ENCODE assay signal across 8 cellular contexts in the genomic region with DNA sequence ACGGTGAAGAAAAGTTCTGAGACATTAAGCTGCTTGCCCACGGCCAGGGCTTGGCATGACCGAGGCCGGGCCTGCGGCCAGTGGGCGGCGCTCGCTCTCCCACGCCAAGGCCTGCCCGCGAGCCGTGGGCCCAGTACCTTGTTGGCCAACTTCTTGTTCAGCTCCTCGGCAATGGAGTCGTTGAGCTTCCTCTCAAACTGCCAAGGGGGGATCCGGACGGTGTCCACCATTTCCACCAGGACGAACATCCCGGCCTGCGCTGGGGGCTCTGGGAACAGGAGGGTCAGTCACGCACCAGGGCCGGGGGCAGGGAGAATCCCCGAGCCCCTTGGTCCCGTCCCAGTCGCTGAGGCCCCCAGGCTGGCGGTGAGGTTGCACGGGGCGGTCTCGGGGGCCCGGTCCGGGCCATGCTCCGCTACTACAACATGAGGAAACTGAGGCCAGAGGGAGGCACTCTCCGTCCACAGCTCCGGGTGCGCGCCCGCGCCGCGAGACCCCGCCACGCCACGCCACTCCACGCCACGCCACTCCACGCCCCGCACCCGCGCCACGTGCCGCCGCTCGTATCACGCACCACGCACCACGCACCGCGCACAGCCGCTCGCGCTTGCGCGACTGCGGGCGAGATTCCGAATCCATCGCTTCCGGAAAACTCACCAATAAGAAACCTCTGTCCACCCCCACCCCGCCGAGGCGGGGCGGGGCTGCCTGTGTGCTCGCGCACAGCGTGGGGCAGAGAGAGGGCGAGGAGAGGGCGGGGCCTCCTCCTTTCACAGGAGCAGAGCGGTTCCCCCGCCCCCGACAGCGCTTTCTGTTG. TPM values are rescaled to one million over a fixed set of nuclear protein-coding genes. Genes with fewer than 3 reads are reported as not detected.
DNase-seq lines count a peak whose midpoint lies in the region; ATAC-seq and TF ChIP-seq lines count a peak whose summit lies in the region.

A gene with protein sequence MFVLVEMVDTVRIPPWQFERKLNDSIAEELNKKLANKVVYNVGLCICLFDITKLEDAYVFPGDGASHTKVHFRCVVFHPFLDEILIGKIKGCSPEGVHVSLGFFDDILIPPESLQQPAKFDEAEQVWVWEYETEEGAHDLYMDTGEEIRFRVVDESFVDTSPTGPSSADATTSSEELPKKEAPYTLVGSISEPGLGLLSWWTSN (minus strand): TSS at position 617 of the 817 bp plus-strand sequence. CDS start 369 bp downstream, at position 248.

- TF ChIP-seq CTCF in GM20000 (IDR thresholded peaks at IDR 0.05; ENCODE audit: extremely low read depth, missing control alignments), result peak; percentile 78

- peaks cover 27 to 30% of the 10 kb centered on the region in 2 donors for H3K4me1 Mint-ChIP-seq in effector memory CD8-positive, alpha-beta T cell (ENCODE audit: low read depth in 2 of 2)
- H3K4me1 Mint-ChIP-seq in memory B cell, result peaks cover 30% of the 10 kb centered on the region

- DNase-seq in COR-L47 (lab: John Stamatoyannopoulos, UW) (peak; percentile 97), GM20000 (ENCODE audit: low spot score) (peak; percentile 99), HT1080 (ENCODE audit: low read depth) (peak; percentile 98), NOMO-1 (lab: John Stamatoyannopoulos, UW; ENCODE audit: unreplicated experiment in 2 of 2) (peak; percentile 95 to 98), memory B cell (ENCODE audit: low spot score in 2 of 2) (peak; percentile 88 to 93)
- peak; percentile 90 to 93 (median 93) for DNase-seq in effector memory CD8-positive, alpha-beta T cell
- peak; percentile 96 for DNase-seq in stimulated activated CD8-positive, alpha-beta memory T cell treated with anti-CD3 and anti-CD28 coated beads, Interleukin-12 subunit alpha, Interleukin-12 subunit beta, amount 100 ng/mL, for 24 hours (ENCODE audit: extremely low read depth)

- peak within 1 kb of the TSS; percentile 92 to 95 for H3K4me3 Mint-ChIP-seq in effector memory CD8-positive, alpha-beta T cell
- H3K4me3 Mint-ChIP-seq in memory B cell, result peak within 1 kb of the TSS; percentile 92

- H3K9me3 Mint-ChIP-seq in effector memory CD8-positive, alpha-beta T cell, result no peaks in the 10 kb centered on the region
- no peaks in the 10 kb centered on the region for H3K9me3 Mint-ChIP-seq in memory B cell

- CTCF ChIA-PET in activated CD8-positive, alpha-beta memory T cell treated with anti-CD3 and anti-CD28 coated beads for 36 hours (lab: Charles Lee), result interaction anchor here (0.7 to 2.4 kb wide), 3 partner anchors 9 to 50 kb away, joined by 3 to 15 read pairs (median 3); no protein-coding TSS in a partner anchor

- peak; percentile 95 for ATAC-seq in effector memory CD8-positive, alpha-beta T cell (replicated peaks)
- peak; percentile 95 for ATAC-seq in memory B cell (ENCODE audit: low read depth)

- POLR2A ChIA-PET in activated CD8-positive, alpha-beta memory T cell treated with anti-CD3 and anti-CD28 coated beads for 36 hours (lab: Charles Lee), result interaction anchor here (0.5 to 1.4 kb wide), 6 partner anchors 19 to 257 kb away, joined by 3 to 5 read pairs (median 3); a partner anchor contains a TSS

- H3K36me3 Mint-ChIP-seq in effector memory CD8-positive, alpha-beta T cell (ENCODE audit: insufficient read depth), result peaks cover 28% of the 10 kb centered on the region
- peaks cover 3% of the 10 kb centered on the region for H3K36me3 Mint-ChIP-seq in memory B cell

- H3K27ac Mint-ChIP-seq in effector memory CD8-positive, alpha-beta T cell, result peak within 1 kb of the TSS; percentile 93 to 94
- H3K27ac Mint-ChIP-seq in memory B cell, result peak within 1 kb of the TSS; percentile 85

- no peaks in the 10 kb centered on the region for H3K27me3 Mint-ChIP-seq in effector memory CD8-positive, alpha-beta T cell
- H3K27me3 Mint-ChIP-seq in memory B cell, result no peaks in the 10 kb centered on the region

RNA-seq across cellular contexts. Expression of the gene that starts here (rescaled TPM):
- total RNA-seq in HT1080 (2014; rRNA removed; shearing (Covaris generic)), result 21.5 and 26.6 TPM in 2 replicates
- polyA plus RNA-seq in HT1080 (2015; cell fraction: cytosol; rRNA removed), result 15.1 and 19.5 TPM in 2 replicates
- 13.1 and 16.0 TPM in 2 replicates for polyA plus RNA-seq in HT1080 (2015; cell fraction: nucleus; rRNA removed)
- 10 to 100 TPM; 75.9 to 78.9 TPM for total RNA-seq in activated CD8-positive, alpha-beta memory T cell treated with anti-CD3 and anti-CD28 coated beads for 36 hours

Comparison
In these comparisons a context has a peak if more than half of its experiments do, and no peak if none do; other contexts are left out.
1. Peak in every context shown above with its lines: DNase-seq and ATAC-seq.